Comparison of ENCODE assay signal across 15 cellular contexts in the genomic region with DNA sequence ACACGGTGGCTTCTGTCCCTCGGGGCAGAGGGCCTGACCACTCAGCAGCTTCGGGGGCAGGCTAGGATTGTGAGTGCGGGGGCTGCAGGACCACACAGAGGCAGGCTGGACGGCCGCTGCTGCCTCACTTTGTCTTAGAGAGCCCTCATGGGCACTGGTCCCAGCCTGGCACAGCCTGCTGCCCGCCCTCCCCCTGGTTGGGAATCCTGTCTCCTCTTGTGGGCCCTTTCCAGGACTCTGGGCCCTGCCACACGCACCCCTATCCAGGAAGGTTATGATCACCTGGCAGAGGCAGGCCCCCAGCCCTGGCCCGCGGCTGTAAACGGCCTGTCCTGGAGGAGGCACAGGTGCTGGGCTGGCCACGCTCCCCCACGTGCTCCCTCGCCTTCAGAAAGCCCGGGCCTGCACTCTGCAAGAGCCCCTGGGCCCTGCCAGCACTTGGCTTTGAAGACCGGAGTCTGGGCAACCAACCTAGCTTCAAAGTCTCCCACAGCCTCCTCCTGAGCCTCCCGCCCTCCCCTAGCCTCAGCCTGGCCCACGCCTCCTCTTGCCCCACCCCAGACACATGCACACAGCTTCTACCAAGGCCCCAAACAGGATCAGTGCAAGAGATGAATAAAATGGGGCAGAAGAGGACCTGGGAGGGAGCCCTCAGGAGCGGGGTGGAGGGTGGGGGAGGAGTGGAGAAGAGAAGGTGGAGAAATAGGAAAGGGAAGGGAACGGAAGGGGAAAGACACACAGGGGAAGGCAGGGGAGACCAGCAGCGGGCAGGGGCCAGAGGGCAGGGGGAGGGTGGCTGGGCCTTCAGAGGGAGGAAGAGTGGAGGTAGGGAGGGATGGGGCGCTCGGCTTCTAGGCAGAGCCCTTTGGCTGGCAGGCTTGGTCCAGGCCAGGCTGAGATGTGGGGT. TPM values are rescaled to one million over a fixed set of nuclear protein-coding genes. Genes with fewer than 3 reads are reported as not detected.
DNase-seq lines count a peak whose midpoint lies in the region; ATAC-seq and TF ChIP-seq lines count a peak whose summit lies in the region.
"Had no signal": no experiment of that assay in that cellular context is flagged by ENCODE, and none has a peak within 500 bp of the region (broad histone marks: within the 10 kb centered on the region; RNA-seq: fewer than 3 reads in every experiment).

No MANE protein-coding gene starts in this region.

- peak overlapping the region; percentile 91 for H2BK15ac ChIP-seq in neuronal stem cell (ENCODE audit: low read length)

- no peaks in the 10 kb centered on the region for H3K79me1 ChIP-seq in neuronal stem cell (ENCODE audit: low read depth, low read length)

- H2AK5ac ChIP-seq in neuronal stem cell (ENCODE audit: low read depth, low read length) = peak overlapping the region; percentile 89

- H3K4me3 ChIP-seq in heart right ventricle = no peak overlapping the region
- H3K4me3 ChIP-seq in neuronal stem cell (ENCODE audit: low read length in 2 of 2) = no peak overlapping the region
- H3K4me3 ChIP-seq: GM23248, Peyer's patch had no signal

- no peaks in the 10 kb centered on the region for H3K36me3 ChIP-seq in heart right ventricle
- H3K36me3 ChIP-seq in neuronal stem cell (replicated peaks in 1 of 2; ENCODE audit: control insufficient read depth in 2 of 2, insufficient read depth in 2 of 2, low read length in 2 of 2) = no peaks in the 10 kb centered on the region
- H3K36me3 ChIP-seq: Peyer's patch had no signal

- no peak for TF ChIP-seq CTCF in heart right ventricle (IDR thresholded peaks at IDR 0.05)

- H3K27ac ChIP-seq in heart right ventricle (peak overlapping the region in 4 of 10 donors; percentile 34 to 98 (median 54)), neuronal stem cell (replicated peaks; ENCODE audit: low read length) (no peak overlapping the region)
- H3K27ac ChIP-seq: GM23248, Peyer's patch had no signal

- H3K9ac ChIP-seq in neuronal stem cell (ENCODE audit: low read depth, low read length, poor library complexity) = peak overlapping the region; percentile 4
- H3K9ac ChIP-seq: GM23248 had no signal

- H2BK12ac ChIP-seq in neuronal stem cell (ENCODE audit: low read length) = no peak overlapping the region

- no peaks in the 10 kb centered on the region for H3K9me3 ChIP-seq in heart right ventricle
- no peaks in the 10 kb centered on the region for H3K9me3 ChIP-seq in neuronal stem cell (replicated peaks in 1 of 2; ENCODE audit: control insufficient read depth in 2 of 2, insufficient read depth in 1 of 2, low read depth in 1 of 2, low read length in 2 of 2)
- H3K9me3 ChIP-seq: Peyer's patch had no signal

- no peak overlapping the region for H3K14ac ChIP-seq in neuronal stem cell (ENCODE audit: low read length)

- WGBS in heart right ventricle, 2 donors = 66 to 69% methylated on average over 23 of the region's 23 CpGs
- WGBS in neuronal stem cell (ENCODE audit: extremely low coverage in 2 of 2, insufficient read length in 2 of 2, insufficient replicate concordance in 1 of 2), 2 donors = no CpG with 5 or more reads among the region's 23 CpGs

- peak; percentile 78 for DNase-seq in G401 (ENCODE audit: low spot score)
- peak in 35 of 58 donors; percentile 15 to 78 (median 43) for DNase-seq in anterior cingulate cortex (lab: John Stamatoyannopoulos, UW)
- DNase-seq in heart right ventricle = peak; percentile 41 to 54
- no peak for DNase-seq in neuronal stem cell (ENCODE audit: low spot score)
- DNase-seq in NCI-H1436 treated with DMSO at 0.1 percent for 48 hours (lab: John Stamatoyannopoulos, UW) = no peak
- no peak for DNase-seq in HCEC 1CT
- DNase-seq in NCI-H2227 treated with DMSO at 0.1 percent for 48 hours (lab: John Stamatoyannopoulos, UW) = no peak
- DNase-seq in NCI-H2171 treated with DMSO at 0.1 percent for 48 hours (lab: John Stamatoyannopoulos, UW) = no peak
- DNase-seq: CD4-positive, CD25-positive, alpha-beta regulatory T cell; GM23248; KG1; NCI-H1092 treated with DMSO at 0.1 percent for 48 hours; NCI-H1694 treated with DMSO at 0.1 percent for 48 hours; NCI-H510A treated with DMSO at 0.1 percent for 48 hours; Peyer's patch had no signal

- H3K4ac ChIP-seq in neuronal stem cell (ENCODE audit: low read length) = no peak overlapping the region

- H3K18ac ChIP-seq in neuronal stem cell (ENCODE audit: low read length) = peak overlapping the region; percentile 60

- H2BK5ac ChIP-seq in neuronal stem cell (ENCODE audit: low read length) = no peak overlapping the region

- intact Hi-C loops in heart right ventricle (cut with DNase I) = no loop called here

- H4K91ac ChIP-seq in neuronal stem cell (ENCODE audit: low read depth, low read length, poor library complexity) = no peak overlapping the region

- peak overlapping the region; percentile 8 for H3K23ac ChIP-seq in neuronal stem cell (ENCODE audit: low read depth, low read length, poor library complexity)

- H3K4me1 ChIP-seq in heart right ventricle (peaks cover 0 to 46% (median 33%) of the 10 kb centered on the region in 9 donors), neuronal stem cell (ENCODE audit: control insufficient read depth in 2 of 2, insufficient read depth in 1 of 2, low read depth in 1 of 2, low read length in 2 of 2) (peaks cover 3 to 19% of the 10 kb centered on the region in 2 donors)
- H3K4me1 ChIP-seq: Peyer's patch had no signal

- no peak overlapping the region for H2BK120ac ChIP-seq in neuronal stem cell (ENCODE audit: low read depth, low read length)

- peaks cover 0 to 20% (median 0%) of the 10 kb centered on the region in 7 donors for H3K27me3 ChIP-seq in heart right ventricle
- peaks cover 0 to 42% (median 9%) of the 10 kb centered on the region in 3 experiments for H3K27me3 ChIP-seq in neuronal stem cell (ENCODE audit: control insufficient read depth in 3 of 3, insufficient read depth in 3 of 3, low read depth in 1 of 3, low read length in 3 of 3)

- no peak overlapping the region for H3K4me2 ChIP-seq in neuronal stem cell (ENCODE audit: insufficient read depth, low read length, poor library complexity, severe bottlenecking)

- no peak overlapping the region for H4K8ac ChIP-seq in neuronal stem cell (ENCODE audit: low read depth, low read length)

- peak in 7 of 8 donors; percentile 5 to 52 (median 17) for ATAC-seq in heart right ventricle

- in situ Hi-C loops in G401 (cut with HindIII; ENCODE audit: low sequenced_read_pairs) = no loop called here

- H2AFZ ChIP-seq in neuronal stem cell (ENCODE audit: low read length) = no peak overlapping the region
- H2AFZ ChIP-seq: GM23248 had no signal

RNA-seq across cellular contexts. Expression of a gene that starts 31.0 kb away (rescaled TPM):
- total RNA-seq in G401 (2014; rRNA removed; shearing (Covaris generic)) = 1.6 and 3.4 TPM in 2 replicates
- total RNA-seq in heart right ventricle = 10 to 100 TPM; 11.5 to 26.1 (median 18.7) TPM
- 10 to 100 TPM; 17.1 to 19.4 TPM for polyA plus RNA-seq in heart right ventricle
- polyA plus RNA-seq in neuronal stem cell (2013, experiment 1 of 2) = 2.5 TPM
- 2.3 TPM for polyA plus RNA-seq in neuronal stem cell (2013, experiment 2 of 2)
- polyA plus RNA-seq: CD4-positive, CD25-positive, alpha-beta regulatory T cell had no signal

RNA-seq across cellular contexts. Expression of a gene that starts 41.4 kb away (rescaled TPM):
- 2.5 and 4.6 TPM in 2 replicates for total RNA-seq in G401 (2014; rRNA removed; shearing (Covaris generic))
- 1 to 10 TPM in 3 of 10 donors, under 1 TPM in 6, not detected in 1; 0.33 to 2.6 (median 0.70) TPM for total RNA-seq in heart right ventricle
- polyA plus RNA-seq in heart right ventricle = 1 to 10 TPM in 1 of 2 donors, under 1 TPM in 1; 0.59 to 2.6 TPM
- 1.5 TPM for polyA plus RNA-seq in neuronal stem cell (2013, experiment 1 of 2)
- 1.4 TPM for polyA plus RNA-seq in neuronal stem cell (2013, experiment 2 of 2)
- total RNA-seq: CD4-positive, CD25-positive, alpha-beta regulatory T cell had no signal
- polyA plus RNA-seq: CD4-positive, CD25-positive, alpha-beta regulatory T cell; GM23248 had no signal

Comparison
In these comparisons a context has a peak if more than half of its experiments do, and no peak if none do; other contexts are left out.
1. DNase-seq: peak in G401 (single experiment), anterior cingulate cortex (35 of 58) and heart right ventricle (2 of 2); none in neuronal stem cell (single experiment), NCI-H1436 treated with DMSO at 0.1 percent for 48 hours (single experiment), HCEC 1CT (single experiment), NCI-H2227 treated with DMSO at 0.1 percent for 48 hours (single experiment) and NCI-H2171 treated with DMSO at 0.1 percent for 48 hours (single experiment).